9 cellular contexts compared by ENCODE assay signal in genomic region chr4:76214269-76214628, GRCh38. TPM values are rescaled to one million over a fixed set of nuclear protein-coding genes. Genes with fewer than 3 reads are reported as not detected.
DNase-seq lines count a peak whose midpoint lies in the region; FAIRE-seq and TF ChIP-seq lines count a peak whose summit lies in the region.
"Had no signal": no experiment of that assay in that cellular context is flagged by ENCODE, and none has a peak within 500 bp of the region (broad histone marks: within the 10 kb centered on the region; RNA-seq: fewer than 3 reads in every experiment).

No MANE protein-coding gene starts in this region.

- H3K9ac ChIP-seq in kidney (ENCODE audit: low read length in 2 of 2), result peak overlapping the region; percentile 91 to 96

- intact Hi-C loops in activated T-helper 2 cell treated with anti-CD3 and anti-CD28 coated beads, Interferon-gamma antibody, Interleukin-2, Interleukin-4, amounts not matched to agents 10 μg/mL and 5 μg/mL and 100 μg/mL, durations not matched to agents 14 hours and 24 hours and 36 hours (cut with micrococcal nuclease), result loop anchor here (1.0 kb wide), 2 partner anchors 66 to 87 kb away; partner anchors contain the start of gene NUP54
- intact Hi-C loops in kidney (cut with DNase I) (no loop called here), testis (cut with DNase I; ENCODE audit: low total_unique reads) (no loop called here)

- peak overlapping the region; percentile 60 for H3K27ac Mint-ChIP-seq in activated T-helper 2 cell treated with anti-CD3 and anti-CD28 coated beads, Interferon-gamma antibody, Interleukin-2, Interleukin-4, amounts not matched to agents 10 μg/mL and 5 μg/mL and 100 μg/mL, durations not matched to agents 14 hours and 24 hours and 36 hours

- H3K27me3 Mint-ChIP-seq in activated T-helper 2 cell treated with anti-CD3 and anti-CD28 coated beads, Interferon-gamma antibody, Interleukin-2, Interleukin-4, amounts not matched to agents 10 μg/mL and 5 μg/mL and 100 μg/mL, durations not matched to agents 14 hours and 24 hours and 36 hours (ENCODE audit: low read depth), result peaks cover 42% of the 10 kb centered on the region

- peaks cover 2% of the 10 kb centered on the region for H3K36me3 Mint-ChIP-seq in activated T-helper 2 cell treated with anti-CD3 and anti-CD28 coated beads, Interferon-gamma antibody, Interleukin-2, Interleukin-4, amounts not matched to agents 10 μg/mL and 5 μg/mL and 100 μg/mL, durations not matched to agents 14 hours and 24 hours and 36 hours (ENCODE audit: low read depth)

- H3K4me3 ChIP-seq in HFF-Myc (replicated peaks; ENCODE audit: low read depth, low read length) (peak overlapping the region; percentile 67), kidney (ENCODE audit: low read length in 2 of 2) (peak overlapping the region; percentile 81 to 89), testis (peak overlapping the region; percentile 85 to 90)

- no peaks in the 10 kb centered on the region for H3K27me3 ChIP-seq in testis

- H3K9me3 Mint-ChIP-seq in activated T-helper 2 cell treated with anti-CD3 and anti-CD28 coated beads, Interferon-gamma antibody, Interleukin-2, Interleukin-4, amounts not matched to agents 10 μg/mL and 5 μg/mL and 100 μg/mL, durations not matched to agents 14 hours and 24 hours and 36 hours, result no peaks in the 10 kb centered on the region

- DNase-seq in DMS53 treated with DMSO at 0.1 percent for 48 hours (lab: John Stamatoyannopoulos, UW; ENCODE audit: unreplicated experiment) (peak; percentile 25), HFF-Myc (ENCODE audit: extremely low read depth, low read depth) (no peak), kidney (no peak), testis (no peak), mucosa of gallbladder (ENCODE audit: low spot score) (no peak), NCI-H2196 (lab: John Stamatoyannopoulos, UW; ENCODE audit: unreplicated experiment) (no peak), activated gamma-delta T cell treated with Interleukin-2 at 50 U/mL for 16 hours (no peak)
- no peak for DNase-seq in activated T-helper 2 cell treated with anti-CD3 and anti-CD28 coated beads, Interferon-gamma antibody, Interleukin-2, Interleukin-4, amounts not matched to agents 10 μg/mL and 5 μg/mL and 100 μg/mL, durations not matched to agents 14 hours and 24 hours and 36 hours (ENCODE audit: low spot score)

- WGBS in testis, 2 donors, result 10 to 16% methylated on average over 5 of the region's 5 CpGs

- H3K4me3 Mint-ChIP-seq in activated T-helper 2 cell treated with anti-CD3 and anti-CD28 coated beads, Interferon-gamma antibody, Interleukin-2, Interleukin-4, amounts not matched to agents 10 μg/mL and 5 μg/mL and 100 μg/mL, durations not matched to agents 14 hours and 24 hours and 36 hours (ENCODE audit: low read depth), result peak overlapping the region; percentile 84

- H3K4me1 ChIP-seq in kidney (ENCODE audit: control insufficient read depth in 1 of 2, insufficient read depth in 1 of 2, low read depth in 1 of 2, low read length in 2 of 2) (peaks cover 35 to 43% of the 10 kb centered on the region in 2 donors), testis (peaks cover 25% of the 10 kb centered on the region)

- H3K36me3 ChIP-seq in kidney (ENCODE audit: control insufficient read depth in 1 of 2, insufficient read depth in 2 of 2, low read length in 2 of 2), result no peaks in the 10 kb centered on the region
- no peaks in the 10 kb centered on the region for H3K36me3 ChIP-seq in testis (ENCODE audit: low read depth, missing control alignments)

- H3K4me1 Mint-ChIP-seq in activated T-helper 2 cell treated with anti-CD3 and anti-CD28 coated beads, Interferon-gamma antibody, Interleukin-2, Interleukin-4, amounts not matched to agents 10 μg/mL and 5 μg/mL and 100 μg/mL, durations not matched to agents 14 hours and 24 hours and 36 hours (ENCODE audit: low read depth), result peaks cover 18% of the 10 kb centered on the region

- H3K9me3 ChIP-seq in kidney (ENCODE audit: control insufficient read depth in 1 of 2, low read length in 2 of 2) (no peaks in the 10 kb centered on the region), testis (no peaks in the 10 kb centered on the region)

- TF ChIP-seq CTCF in HFF-Myc (IDR thresholded peaks at IDR 0.05; ENCODE audit: low read depth, low read length, missing control alignments) (no peak), kidney (IDR thresholded peaks at IDR 0.05; ENCODE audit: borderline replicate concordance, extremely low read depth, insufficient read depth) (no peak), testis (IDR thresholded peaks at IDR 0.05) (no peak)

- no peak for TF ChIP-seq POLR2A in testis (IDR thresholded peaks at IDR 0.05)

- FAIRE-seq in kidney (lab: Jason Lieb, UNC), result no peak

- H3K27ac ChIP-seq in kidney (ENCODE audit: low read depth in 2 of 2, low read length in 2 of 2), result peak overlapping the region; percentile 95 to 97
- H3K27ac ChIP-seq in testis, result peak overlapping the region; percentile 95 to 97

RNA-seq across cellular contexts. Expression of gene SCARB2, which starts 0.6 kb away (rescaled TPM):
- 1.3 and 1.9 TPM in 2 replicates for total RNA-seq in activated T-helper 2 cell treated with anti-CD3 and anti-CD28 coated beads, Interferon-gamma antibody, Interleukin-2, Interleukin-4, amounts not matched to agents 10 μg/mL and 5 μg/mL and 100 μg/mL, durations not matched to agents 14 hours and 24 hours and 36 hours
- total RNA-seq in kidney (151 TPM), testis (100 to 1,000 TPM; 115 TPM), mucosa of gallbladder (213 TPM)
- polyA plus RNA-seq in kidney (ENCODE audit: insufficient read depth, low read depth, low replicate concordance) (75.5 TPM), testis (ENCODE audit: insufficient read depth, low read depth, low replicate concordance) (79.0 TPM)

RNA-seq across cellular contexts. Expression of gene FAM47E, which starts 37.3 kb away (rescaled TPM):
- not detected in 2 replicates for total RNA-seq in activated T-helper 2 cell treated with anti-CD3 and anti-CD28 coated beads, Interferon-gamma antibody, Interleukin-2, Interleukin-4, amounts not matched to agents 10 μg/mL and 5 μg/mL and 100 μg/mL, durations not matched to agents 14 hours and 24 hours and 36 hours
- total RNA-seq in kidney, result 10.4 TPM
- polyA plus RNA-seq in kidney (ENCODE audit: insufficient read depth, low read depth, low replicate concordance), result 15.0 TPM
- 10 to 100 TPM; 11.0 to 15.4 TPM for total RNA-seq in testis
- polyA plus RNA-seq in testis (ENCODE audit: insufficient read depth, low read depth, low replicate concordance), result 22.8 TPM
- total RNA-seq in mucosa of gallbladder, result 13.8 TPM
- total RNA-seq: T-helper 1 cell treated with Interleukin-12 subunit alpha and Interleukin-12 subunit beta and Interleukin-4 antibody, amounts not matched to agents 30 ng/mL and 1 ng/mL, for 36 hours had no signal

Comparison
In these comparisons a context has a peak if more than half of its experiments do, and no peak if none do; other contexts are left out.
1. RNA of gene SCARB2, which starts 0.6 kb away (total RNA-seq): 213 TPM in mucosa of gallbladder (single experiment), 151 TPM in kidney (single experiment) and 115 TPM in testis; 1.3 to 1.9 TPM in activated T-helper 2 cell treated with anti-CD3 and anti-CD28 coated beads, Interferon-gamma antibody, Interleukin-2, Interleukin-4, amounts not matched to agents 10 μg/mL and 5 μg/mL and 100 μg/mL, durations not matched to agents 14 hours and 24 hours and 36 hours; every median in the first group is over 10 times any median in the second.
2. RNA of gene FAM47E, which starts 37.3 kb away (total RNA-seq): 11.0 to 15.4 TPM in testis, 13.8 TPM in mucosa of gallbladder (single experiment) and 10.4 TPM in kidney (single experiment); not detected in activated T-helper 2 cell treated with anti-CD3 and anti-CD28 coated beads, Interferon-gamma antibody, Interleukin-2, Interleukin-4, amounts not matched to agents 10 μg/mL and 5 μg/mL and 100 μg/mL, durations not matched to agents 14 hours and 24 hours and 36 hours; every median in the first group is over 10 times any median in the second.
3. Peak in every context shown above with its lines, with median percentiles within 50 percentile points of each other: H3K4me3 ChIP-seq.